In the genomic region with DNA sequence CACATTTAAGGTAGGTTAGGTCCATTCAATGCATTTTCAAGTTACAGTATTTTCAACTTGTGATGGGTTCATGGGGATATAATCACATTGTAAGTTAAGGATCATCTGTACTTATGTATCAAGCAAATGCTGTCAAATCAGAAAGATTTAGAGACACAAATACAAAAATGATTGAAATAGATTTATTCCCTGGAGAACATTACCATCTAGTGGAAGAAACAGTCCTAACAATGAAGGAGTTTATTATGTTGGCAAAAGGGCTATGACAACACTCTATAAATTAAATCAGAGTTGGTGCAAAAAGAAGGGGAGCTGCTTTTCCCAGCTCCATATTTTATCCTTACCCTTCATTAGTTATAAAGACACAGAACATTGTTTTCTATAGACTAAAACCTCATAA, we compare ENCODE assay signal across 10 cellular contexts.
DNase-seq lines count a peak whose midpoint lies in the region; ATAC-seq and TF ChIP-seq lines count a peak whose summit lies in the region.
"Had no signal": no experiment of that assay in that cellular context is flagged by ENCODE, and none has a peak within 500 bp of the region (broad histone marks: within the 10 kb centered on the region; RNA-seq: fewer than 3 reads in every experiment).

No MANE protein-coding gene starts in this region.

- DNase-seq in ELR (ENCODE audit: low read depth) = peak; percentile 13
- peak; percentile 20 for DNase-seq in M059J (ENCODE audit: low read depth)
- no peak for DNase-seq in body of pancreas
- DNase-seq in myocyte (ENCODE audit: low read depth) = peak; percentile 12
- DNase-seq in dermis blood vessel endothelial cell = no peak
- no peak for DNase-seq in activated CD4-positive, alpha-beta T cell treated with anti-CD3 and anti-CD28 coated beads for 48 hours
- DNase-seq: activated CD4-positive, alpha-beta T cell treated with anti-CD3 and anti-CD28 coated beads, Interleukin-2, amount 50 U/mL, for 1 hour had no signal

- no peak overlapping the region for H3K27ac ChIP-seq in body of pancreas

- H3K4me3 ChIP-seq in body of pancreas = no peak overlapping the region
- H3K4me3 ChIP-seq: HAP-1 had no signal

- H3K36me3 ChIP-seq in body of pancreas (replicated peaks in 1 of 2; ENCODE audit: insufficient read depth in 1 of 2, low read depth in 2 of 2) = peaks cover 0 to 2% of the 10 kb centered on the region in 2 donors
- H3K36me3 ChIP-seq: HAP-1 had no signal

- no peaks in the 10 kb centered on the region for H3K4me1 ChIP-seq in body of pancreas
- H3K4me1 ChIP-seq: HAP-1 had no signal

- TF ChIP-seq POLR2A in body of pancreas (IDR thresholded peaks at IDR 0.05) = no peak

- intact Hi-C loops in body of pancreas (cut with DNase I) = no loop called here

- no peaks in the 10 kb centered on the region for H3K27me3 ChIP-seq in body of pancreas

- no peaks in the 10 kb centered on the region for H3K9me3 ChIP-seq in body of pancreas
- H3K9me3 ChIP-seq: HAP-1 had no signal

- peak in 6 of 7 experiments; percentile 19 to 62 (median 50) for TF ChIP-seq CTCF in body of pancreas (IDR thresholded peaks at IDR 0.05)

- no peak for ATAC-seq in body of pancreas
- no peak for ATAC-seq in HG03135 (IDR thresholded peaks at IDR 0.05; ENCODE audit: unreplicated experiment)
- ATAC-seq in HG03039 (IDR thresholded peaks at IDR 0.05; ENCODE audit: unreplicated experiment) = no peak

Comparison
In these comparisons a context has a peak if more than half of its experiments do, and no peak if none do; other contexts are left out.
1. DNase-seq: peak in ELR (single experiment), M059J (single experiment) and myocyte (single experiment); none in body of pancreas (0 of 4), dermis blood vessel endothelial cell (single experiment) and activated CD4-positive, alpha-beta T cell treated with anti-CD3 and anti-CD28 coated beads for 48 hours (single experiment).